1 cellular context compared by ENCODE assay signal in the genomic region with DNA sequence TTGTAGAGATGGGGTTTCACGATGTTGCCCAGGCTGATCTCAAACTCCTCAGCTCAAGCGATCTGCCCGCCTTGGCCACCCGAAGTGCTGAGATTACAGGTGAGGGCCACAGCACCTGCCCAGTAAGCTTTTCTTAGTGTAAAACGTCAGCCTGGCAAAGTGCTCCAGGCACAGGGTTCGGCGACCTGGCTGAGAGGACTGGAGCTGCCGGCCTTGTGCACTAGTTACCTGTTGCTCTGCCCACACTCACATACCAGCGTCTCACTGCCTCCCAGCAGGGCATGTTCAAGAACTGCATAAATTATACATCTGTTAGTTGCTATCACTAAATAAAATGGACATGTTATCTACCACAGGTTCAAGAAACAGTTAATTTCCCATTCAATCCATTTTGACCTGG.
TF ChIP-seq lines count a peak whose summit lies in the region.

No MANE protein-coding gene starts in this region.

TF ChIP-seq in GM23338, 12 proteins besides CTCF, POLR2A, EP300 and RAD21 (continued from another document):
- TF ChIP-seq, protein P1, sequence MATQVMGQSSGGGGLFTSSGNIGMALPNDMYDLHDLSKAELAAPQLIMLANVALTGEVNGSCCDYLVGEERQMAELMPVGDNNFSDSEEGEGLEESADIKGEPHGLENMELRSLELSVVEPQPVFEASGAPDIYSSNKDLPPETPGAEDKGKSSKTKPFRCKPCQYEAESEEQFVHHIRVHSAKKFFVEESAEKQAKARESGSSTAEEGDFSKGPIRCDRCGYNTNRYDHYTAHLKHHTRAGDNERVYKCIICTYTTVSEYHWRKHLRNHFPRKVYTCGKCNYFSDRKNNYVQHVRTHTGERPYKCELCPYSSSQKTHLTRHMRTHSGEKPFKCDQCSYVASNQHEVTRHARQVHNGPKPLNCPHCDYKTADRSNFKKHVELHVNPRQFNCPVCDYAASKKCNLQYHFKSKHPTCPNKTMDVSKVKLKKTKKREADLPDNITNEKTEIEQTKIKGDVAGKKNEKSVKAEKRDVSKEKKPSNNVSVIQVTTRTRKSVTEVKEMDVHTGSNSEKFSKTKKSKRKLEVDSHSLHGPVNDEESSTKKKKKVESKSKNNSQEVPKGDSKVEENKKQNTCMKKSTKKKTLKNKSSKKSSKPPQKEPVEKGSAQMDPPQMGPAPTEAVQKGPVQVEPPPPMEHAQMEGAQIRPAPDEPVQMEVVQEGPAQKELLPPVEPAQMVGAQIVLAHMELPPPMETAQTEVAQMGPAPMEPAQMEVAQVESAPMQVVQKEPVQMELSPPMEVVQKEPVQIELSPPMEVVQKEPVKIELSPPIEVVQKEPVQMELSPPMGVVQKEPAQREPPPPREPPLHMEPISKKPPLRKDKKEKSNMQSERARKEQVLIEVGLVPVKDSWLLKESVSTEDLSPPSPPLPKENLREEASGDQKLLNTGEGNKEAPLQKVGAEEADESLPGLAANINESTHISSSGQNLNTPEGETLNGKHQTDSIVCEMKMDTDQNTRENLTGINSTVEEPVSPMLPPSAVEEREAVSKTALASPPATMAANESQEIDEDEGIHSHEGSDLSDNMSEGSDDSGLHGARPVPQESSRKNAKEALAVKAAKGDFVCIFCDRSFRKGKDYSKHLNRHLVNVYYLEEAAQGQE (IDR thresholded peaks at IDR 0.05; ENCODE audit: unreplicated experiment), result no peak
- TF ChIP-seq JUNB (IDR thresholded peaks at IDR 0.05; ENCODE audit: unreplicated experiment) (no peak), CREB1 (CRISPR knock-in tag; IDR thresholded peaks at IDR 0.05; ENCODE audit: low read depth) (no peak), NANOG (IDR thresholded peaks at IDR 0.05; ENCODE audit: borderline replicate concordance) (no peak), POLR2AphosphoS5 (IDR thresholded peaks at IDR 0.05; ENCODE audit: low read depth) (no peak)
- TF ChIP-seq, protein P2, sequence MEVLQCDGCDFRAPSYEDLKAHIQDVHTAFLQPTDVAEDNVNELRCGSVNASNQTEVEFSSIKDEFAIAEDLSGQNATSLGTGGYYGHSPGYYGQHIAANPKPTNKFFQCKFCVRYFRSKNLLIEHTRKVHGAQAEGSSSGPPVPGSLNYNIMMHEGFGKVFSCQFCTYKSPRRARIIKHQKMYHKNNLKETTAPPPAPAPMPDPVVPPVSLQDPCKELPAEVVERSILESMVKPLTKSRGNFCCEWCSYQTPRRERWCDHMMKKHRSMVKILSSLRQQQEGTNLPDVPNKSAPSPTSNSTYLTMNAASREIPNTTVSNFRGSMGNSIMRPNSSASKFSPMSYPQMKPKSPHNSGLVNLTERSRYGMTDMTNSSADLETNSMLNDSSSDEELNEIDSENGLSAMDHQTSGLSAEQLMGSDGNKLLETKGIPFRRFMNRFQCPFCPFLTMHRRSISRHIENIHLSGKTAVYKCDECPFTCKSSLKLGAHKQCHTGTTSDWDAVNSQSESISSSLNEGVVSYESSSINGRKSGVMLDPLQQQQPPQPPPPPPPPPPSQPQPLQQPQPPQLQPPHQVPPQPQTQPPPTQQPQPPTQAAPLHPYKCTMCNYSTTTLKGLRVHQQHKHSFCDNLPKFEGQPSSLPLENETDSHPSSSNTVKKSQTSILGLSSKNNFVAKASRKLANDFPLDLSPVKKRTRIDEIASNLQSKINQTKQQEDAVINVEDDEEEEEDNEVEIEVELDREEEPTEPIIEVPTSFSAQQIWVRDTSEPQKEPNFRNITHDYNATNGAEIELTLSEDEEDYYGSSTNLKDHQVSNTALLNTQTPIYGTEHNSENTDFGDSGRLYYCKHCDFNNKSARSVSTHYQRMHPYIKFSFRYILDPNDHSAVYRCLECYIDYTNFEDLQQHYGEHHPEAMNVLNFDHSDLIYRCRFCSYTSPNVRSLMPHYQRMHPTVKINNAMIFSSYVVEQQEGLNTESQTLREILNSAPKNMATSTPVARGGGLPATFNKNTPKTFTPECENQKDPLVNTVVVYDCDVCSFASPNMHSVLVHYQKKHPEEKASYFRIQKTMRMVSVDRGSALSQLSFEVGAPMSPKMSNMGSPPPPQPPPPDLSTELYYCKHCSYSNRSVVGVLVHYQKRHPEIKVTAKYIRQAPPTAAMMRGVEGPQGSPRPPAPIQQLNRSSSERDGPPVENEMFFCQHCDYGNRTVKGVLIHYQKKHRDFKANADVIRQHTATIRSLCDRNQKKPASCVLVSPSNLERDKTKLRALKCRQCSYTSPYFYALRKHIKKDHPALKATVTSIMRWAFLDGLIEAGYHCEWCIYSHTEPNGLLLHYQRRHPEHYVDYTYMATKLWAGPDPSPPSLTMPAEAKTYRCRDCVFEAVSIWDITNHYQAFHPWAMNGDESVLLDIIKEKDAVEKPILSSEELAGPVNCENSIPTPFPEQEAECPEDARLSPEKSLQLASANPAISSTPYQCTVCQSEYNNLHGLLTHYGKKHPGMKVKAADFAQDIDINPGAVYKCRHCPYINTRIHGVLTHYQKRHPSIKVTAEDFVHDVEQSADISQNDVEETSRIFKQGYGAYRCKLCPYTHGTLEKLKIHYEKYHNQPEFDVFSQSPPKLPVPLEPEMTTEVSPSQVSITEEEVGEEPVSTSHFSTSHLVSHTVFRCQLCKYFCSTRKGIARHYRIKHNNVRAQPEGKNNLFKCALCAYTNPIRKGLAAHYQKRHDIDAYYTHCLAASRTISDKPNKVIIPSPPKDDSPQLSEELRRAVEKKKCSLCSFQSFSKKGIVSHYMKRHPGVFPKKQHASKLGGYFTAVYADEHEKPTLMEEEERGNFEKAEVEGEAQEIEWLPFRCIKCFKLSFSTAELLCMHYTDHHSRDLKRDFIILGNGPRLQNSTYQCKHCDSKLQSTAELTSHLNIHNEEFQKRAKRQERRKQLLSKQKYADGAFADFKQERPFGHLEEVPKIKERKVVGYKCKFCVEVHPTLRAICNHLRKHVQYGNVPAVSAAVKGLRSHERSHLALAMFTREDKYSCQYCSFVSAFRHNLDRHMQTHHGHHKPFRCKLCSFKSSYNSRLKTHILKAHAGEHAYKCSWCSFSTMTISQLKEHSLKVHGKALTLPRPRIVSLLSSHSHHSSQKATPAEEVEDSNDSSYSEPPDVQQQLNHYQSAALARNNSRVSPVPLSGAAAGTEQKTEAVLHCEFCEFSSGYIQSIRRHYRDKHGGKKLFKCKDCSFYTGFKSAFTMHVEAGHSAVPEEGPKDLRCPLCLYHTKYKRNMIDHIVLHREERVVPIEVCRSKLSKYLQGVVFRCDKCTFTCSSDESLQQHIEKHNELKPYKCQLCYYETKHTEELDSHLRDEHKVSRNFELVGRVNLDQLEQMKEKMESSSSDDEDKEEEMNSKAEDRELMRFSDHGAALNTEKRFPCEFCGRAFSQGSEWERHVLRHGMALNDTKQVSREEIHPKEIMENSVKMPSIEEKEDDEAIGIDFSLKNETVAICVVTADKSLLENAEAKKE (CRISPR knock-in tag; IDR thresholded peaks at IDR 0.05), result no peak
